ENCODE assay signal across 1 cellular context in the genomic region with DNA sequence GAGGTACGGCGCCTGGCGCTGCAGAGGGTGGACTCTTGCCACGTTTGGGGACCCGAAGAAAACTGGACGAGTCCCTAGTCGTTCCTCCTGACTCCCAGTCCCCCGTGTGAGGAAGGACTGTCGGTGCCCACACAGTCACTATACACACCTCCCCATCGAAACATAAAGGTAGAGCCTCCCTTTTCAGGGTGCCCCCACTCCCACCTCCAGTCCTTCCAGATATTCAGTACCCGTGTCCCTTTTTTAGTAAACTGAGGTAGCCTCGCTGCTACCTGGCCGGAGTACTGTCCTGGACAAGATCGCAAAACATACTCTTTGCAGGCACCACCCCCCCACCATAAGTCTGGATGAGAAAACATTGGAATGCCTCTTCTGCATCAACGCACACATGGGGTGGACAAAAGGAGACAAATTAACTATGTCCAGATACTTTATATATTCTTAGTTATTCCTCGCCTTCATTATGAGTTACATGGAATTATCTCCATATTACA.
TF ChIP-seq lines count a peak whose summit lies in the region.

No MANE protein-coding gene starts in this region.

TF ChIP-seq in H1, 55 proteins besides CTCF, POLR2A, EP300 and RAD21:
- TF ChIP-seq, protein P1, sequence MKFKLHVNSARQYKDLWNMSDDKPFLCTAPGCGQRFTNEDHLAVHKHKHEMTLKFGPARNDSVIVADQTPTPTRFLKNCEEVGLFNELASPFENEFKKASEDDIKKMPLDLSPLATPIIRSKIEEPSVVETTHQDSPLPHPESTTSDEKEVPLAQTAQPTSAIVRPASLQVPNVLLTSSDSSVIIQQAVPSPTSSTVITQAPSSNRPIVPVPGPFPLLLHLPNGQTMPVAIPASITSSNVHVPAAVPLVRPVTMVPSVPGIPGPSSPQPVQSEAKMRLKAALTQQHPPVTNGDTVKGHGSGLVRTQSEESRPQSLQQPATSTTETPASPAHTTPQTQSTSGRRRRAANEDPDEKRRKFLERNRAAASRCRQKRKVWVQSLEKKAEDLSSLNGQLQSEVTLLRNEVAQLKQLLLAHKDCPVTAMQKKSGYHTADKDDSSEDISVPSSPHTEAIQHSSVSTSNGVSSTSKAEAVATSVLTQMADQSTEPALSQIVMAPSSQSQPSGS (IDR thresholded peaks at IDR 0.05; ENCODE audit: low read length): no peak
- no peak for TF ChIP-seq CTBP2 (IDR thresholded peaks at IDR 0.05; ENCODE audit: borderline replicate concordance, insufficient read depth, insufficient read length, low read length)
- no peak for TF ChIP-seq RXRA (IDR thresholded peaks at IDR 0.05; ENCODE audit: insufficient read depth, low read depth, low read length)
- TF ChIP-seq SP2 (IDR thresholded peaks at IDR 0.05; ENCODE audit: low read length): no peak
- 0 out of 2 replicates have a peak, but pooled peaks have one; percentile 0 for TF ChIP-seq SIX5 (IDR thresholded peaks at IDR 0.05; ENCODE audit: low read depth, low read length)
- no peak for TF ChIP-seq KDM4A (IDR thresholded peaks at IDR 0.05; ENCODE audit: low read depth, low read length, severe bottlenecking)
- TF ChIP-seq MAFK (IDR thresholded peaks at IDR 0.05; ENCODE audit: low read depth, low read length): no peak
- TF ChIP-seq, protein P2, sequence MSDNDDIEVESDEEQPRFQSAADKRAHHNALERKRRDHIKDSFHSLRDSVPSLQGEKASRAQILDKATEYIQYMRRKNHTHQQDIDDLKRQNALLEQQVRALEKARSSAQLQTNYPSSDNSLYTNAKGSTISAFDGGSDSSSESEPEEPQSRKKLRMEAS (IDR thresholded peaks at IDR 0.05): no peak
